In the genomic region with DNA sequence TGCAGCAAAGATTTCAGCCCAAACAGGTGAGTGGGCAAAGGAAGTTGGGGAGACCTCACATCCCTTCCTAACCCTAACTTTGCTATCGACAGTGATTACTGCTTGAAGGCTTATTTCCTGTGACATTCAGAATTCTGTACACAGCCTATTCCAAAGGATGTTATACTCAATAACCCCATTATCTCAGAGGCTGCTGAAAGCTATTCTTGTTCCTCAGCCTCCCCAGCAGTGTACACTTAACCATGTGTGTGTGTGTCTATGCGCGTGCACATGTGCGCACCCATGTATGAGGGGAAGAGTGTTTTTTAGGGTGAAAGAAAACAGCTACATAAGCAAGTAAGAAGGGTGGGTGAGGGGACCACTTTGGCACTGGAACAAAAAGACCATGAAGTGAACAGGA, we compare ENCODE assay signal across 26 cellular contexts.
"Had no signal": no experiment of that assay in that cellular context is flagged by ENCODE, and none has a peak within 500 bp of the region (broad histone marks: within the 10 kb centered on the region; RNA-seq: fewer than 3 reads in every experiment).

No MANE protein-coding gene starts in this region.

- H3K27ac Mint-ChIP-seq: activated CD4-positive, alpha-beta memory T cell treated with anti-CD3 and anti-CD28 coated beads for 36 hours; activated CD4-positive, alpha-beta T cell treated with anti-CD3 and anti-CD28 coated beads, Interleukin-2, amount 10 ng/mL, durations not matched to agents 24 days and 14 days; activated naive CD4-positive, alpha-beta T cell treated with anti-CD3 and anti-CD28 coated beads, Interleukin-2, amount 10 ng/mL, durations not matched to agents 7 days and 5 days; activated naive CD8-positive, alpha-beta T cell treated with anti-CD3 and anti-CD28 coated beads, Interleukin-2, amount 10 ng/mL, durations not matched to agents 7 days and 5 days; activated T-helper 1 cell treated with anti-CD3 and anti-CD28 coated beads, Interleukin-12 subunit alpha, Interleukin-12 subunit beta, Interleukin-2, Interleukin-4 antibody, amounts not matched to agents 30 ng/mL and 10 ng/mL and 1 ng/mL, durations not matched to agents 14 hours and 24 hours and 36 hours; dendritic cell treated with granulocyte-macrophage colony-stimulating factor and Interleukin-4, amounts not matched to agents 40 ng/mL and 50 ng/mL, for 4 days; endodermal cell; progenitor cell of endocrine pancreas; stimulated activated effector memory CD8-positive, alpha-beta T cell treated with anti-CD3 and anti-CD28 coated beads, Interleukin-12 subunit alpha, Interleukin-12 subunit beta, amount 100 ng/mL, for 72 hours; stimulated activated naive CD8-positive, alpha-beta T cell treated with anti-CD3 and anti-CD28 coated beads, Interleukin-15, amount 100 ng/mL, for 72 hours; T-helper 1 cell treated with Interleukin-12 subunit alpha and Interleukin-12 subunit beta and Interleukin-4 antibody, amounts not matched to agents 30 μg/mL and 1 μg/mL, for 36 hours; type B pancreatic cell had no signal

- H3K4me3 Mint-ChIP-seq: activated CD4-positive, alpha-beta memory T cell treated with anti-CD3 and anti-CD28 coated beads for 36 hours; activated CD4-positive, alpha-beta T cell treated with anti-CD3 and anti-CD28 coated beads, Interleukin-2, amount 10 ng/mL, durations not matched to agents 24 days and 14 days; activated naive CD4-positive, alpha-beta T cell treated with anti-CD3 and anti-CD28 coated beads, Interleukin-2, amount 10 ng/mL, durations not matched to agents 7 days and 5 days; activated naive CD8-positive, alpha-beta T cell treated with anti-CD3 and anti-CD28 coated beads, Interleukin-2, amount 10 ng/mL, durations not matched to agents 7 days and 5 days; activated T-helper 1 cell treated with anti-CD3 and anti-CD28 coated beads, Interleukin-12 subunit alpha, Interleukin-12 subunit beta, Interleukin-2, Interleukin-4 antibody, amounts not matched to agents 30 ng/mL and 10 ng/mL and 1 ng/mL, durations not matched to agents 14 hours and 24 hours and 36 hours; brain; dendritic cell treated with granulocyte-macrophage colony-stimulating factor and Interleukin-4, amounts not matched to agents 40 ng/mL and 50 ng/mL, for 4 days; endodermal cell; mesothelial cell of epicardium; naive thymus-derived CD8-positive, alpha-beta T cell; stimulated activated effector memory CD8-positive, alpha-beta T cell treated with anti-CD3 and anti-CD28 coated beads, Interleukin-12 subunit alpha, Interleukin-12 subunit beta, amount 100 ng/mL, for 72 hours; stimulated activated naive CD8-positive, alpha-beta T cell treated with anti-CD3 and anti-CD28 coated beads, Interleukin-15, amount 100 ng/mL, for 72 hours; T-helper 1 cell treated with Interleukin-12 subunit alpha and Interleukin-12 subunit beta and Interleukin-4 antibody, amounts not matched to agents 30 μg/mL and 1 μg/mL, for 36 hours; type B pancreatic cell had no signal

- H3K4me1 Mint-ChIP-seq: activated naive CD4-positive, alpha-beta T cell treated with anti-CD3 and anti-CD28 coated beads, Interleukin-2, amount 10 ng/mL, durations not matched to agents 7 days and 5 days had no signal

- DNase-seq: activated CD4-positive, alpha-beta memory T cell treated with anti-CD3 and anti-CD28 coated beads for 36 hours; activated CD4-positive, alpha-beta T cell treated with anti-CD3 and anti-CD28 coated beads, Interleukin-2, amount 10 ng/mL, durations not matched to agents 24 days and 14 days; activated CD4-positive, CD25-positive, alpha-beta regulatory T cell treated with anti-CD3 and anti-CD28 coated beads, Interleukin-2, amount 50 U/mL, for 72 hours; activated CD8-positive, alpha-beta memory T cell treated with anti-CD3 and anti-CD28 coated beads, Interleukin-2, amount 50 U/mL, for 4 hours; activated effector memory CD4-positive, alpha-beta T cell treated with anti-CD3 and anti-CD28 coated beads, Interleukin-2, amount 50 U/mL, for 16 hours; activated naive CD4-positive, alpha-beta T cell treated with anti-CD3 and anti-CD28 coated beads, Interleukin-2, amount 10 ng/mL, durations not matched to agents 7 days and 5 days; activated naive CD8-positive, alpha-beta T cell treated with anti-CD3 and anti-CD28 coated beads, Interleukin-2, amount 10 ng/mL, durations not matched to agents 7 days and 5 days; activated T-cell treated with anti-CD3 and anti-CD28 coated beads, Interleukin-2, amount 50 U/mL, for 1 hour; central memory CD4-positive, alpha-beta T cell; endodermal cell; foreskin keratinocyte; left lung; naive thymus-derived CD8-positive, alpha-beta T cell; sigmoid colon; small intestine; stimulated activated CD4-positive, alpha-beta T cell treated with anti-CD3 and anti-CD28 coated beads, Interleukin-4, amount 100 ng/mL, for 24 hours; stimulated activated naive CD8-positive, alpha-beta T cell treated with anti-CD3 and anti-CD28 coated beads, Interleukin-15, amount 100 ng/mL, for 72 hours; T1000 had no signal

- H3K36me3 Mint-ChIP-seq: type B pancreatic cell had no signal

- H3K27me3 Mint-ChIP-seq: activated CD4-positive, alpha-beta memory T cell treated with anti-CD3 and anti-CD28 coated beads for 36 hours; activated CD4-positive, alpha-beta T cell treated with anti-CD3 and anti-CD28 coated beads, Interleukin-2, amount 10 ng/mL, durations not matched to agents 24 days and 14 days; activated naive CD4-positive, alpha-beta T cell treated with anti-CD3 and anti-CD28 coated beads, Interleukin-2, amount 10 ng/mL, durations not matched to agents 7 days and 5 days; activated naive CD8-positive, alpha-beta T cell treated with anti-CD3 and anti-CD28 coated beads, Interleukin-2, amount 10 ng/mL, durations not matched to agents 7 days and 5 days; dendritic cell treated with granulocyte-macrophage colony-stimulating factor and Interleukin-4, amounts not matched to agents 40 ng/mL and 50 ng/mL, for 4 days; naive thymus-derived CD8-positive, alpha-beta T cell; progenitor cell of endocrine pancreas; stimulated activated naive CD8-positive, alpha-beta T cell treated with anti-CD3 and anti-CD28 coated beads, Interleukin-15, amount 100 ng/mL, for 72 hours; type B pancreatic cell had no signal

- ATAC-seq: foreskin keratinocyte; left lung; naive thymus-derived CD8-positive, alpha-beta T cell; stimulated activated effector memory CD8-positive, alpha-beta T cell treated with anti-CD3 and anti-CD28 coated beads, Interleukin-12 subunit alpha, Interleukin-12 subunit beta, amount 100 ng/mL, for 72 hours; stimulated activated naive CD8-positive, alpha-beta T cell treated with anti-CD3 and anti-CD28 coated beads, Interleukin-15, amount 100 ng/mL, for 72 hours had no signal

- H3K9me3 Mint-ChIP-seq: activated CD4-positive, alpha-beta memory T cell treated with anti-CD3 and anti-CD28 coated beads for 36 hours; activated CD4-positive, alpha-beta T cell treated with anti-CD3 and anti-CD28 coated beads, Interleukin-2, amount 10 ng/mL, durations not matched to agents 24 days and 14 days; activated naive CD4-positive, alpha-beta T cell treated with anti-CD3 and anti-CD28 coated beads, Interleukin-2, amount 10 ng/mL, durations not matched to agents 7 days and 5 days; activated naive CD8-positive, alpha-beta T cell treated with anti-CD3 and anti-CD28 coated beads, Interleukin-2, amount 10 ng/mL, durations not matched to agents 7 days and 5 days; activated T-helper 1 cell treated with anti-CD3 and anti-CD28 coated beads, Interleukin-12 subunit alpha, Interleukin-12 subunit beta, Interleukin-2, Interleukin-4 antibody, amounts not matched to agents 30 ng/mL and 10 ng/mL and 1 ng/mL, durations not matched to agents 14 hours and 24 hours and 36 hours; brain; dendritic cell treated with granulocyte-macrophage colony-stimulating factor and Interleukin-4, amounts not matched to agents 40 ng/mL and 50 ng/mL, for 4 days; endodermal cell; mesothelial cell of epicardium; naive thymus-derived CD8-positive, alpha-beta T cell; stimulated activated effector memory CD8-positive, alpha-beta T cell treated with anti-CD3 and anti-CD28 coated beads, Interleukin-12 subunit alpha, Interleukin-12 subunit beta, amount 100 ng/mL, for 72 hours; stimulated activated naive CD8-positive, alpha-beta T cell treated with anti-CD3 and anti-CD28 coated beads, Interleukin-15, amount 100 ng/mL, for 72 hours; T-helper 1 cell treated with Interleukin-12 subunit alpha and Interleukin-12 subunit beta and Interleukin-4 antibody, amounts not matched to agents 30 μg/mL and 1 μg/mL, for 36 hours; type B pancreatic cell had no signal

- FAIRE-seq: small intestine had no signal
